In genomic region chr11:108937756-108938155, GRCh38 we compare ENCODE assay signal across 27 cellular contexts.
"Had no signal": no experiment of that assay in that cellular context is flagged by ENCODE, and none has a peak within 500 bp of the region (broad histone marks: within the 10 kb centered on the region; RNA-seq: fewer than 3 reads in every experiment).

No MANE protein-coding gene starts in this region.

- H3K79me2 ChIP-seq: parathyroid adenoma had no signal

- DNase-seq: natural killer cell; occipital lobe; ovary; posterior cingulate gyrus; psoas muscle; right cardiac atrium; spleen; stimulated activated CD4-positive, alpha-beta T cell treated with anti-CD3 and anti-CD28 coated beads, Interleukin-12 subunit alpha, Interleukin-12 subunit beta, amount 100 ng/mL, for 4 hours; stimulated activated CD4-positive, alpha-beta T cell treated with anti-CD3 and anti-CD28 coated beads, Interleukin-1b, Interleukin-23, amount 100 ng/mL, for 48 hours; stimulated activated CD4-positive, alpha-beta T cell treated with anti-CD3 and anti-CD28 coated beads, Interleukin-4, amount 100 ng/mL, for 1 hour; stimulated activated CD4-positive, alpha-beta T cell treated with anti-CD3 and anti-CD28 coated beads, Interleukin-4, amount 100 ng/mL, for 4 hours; stimulated activated CD8-positive, alpha-beta memory T cell treated with anti-CD3 and anti-CD28 coated beads, Interleukin-4, amount 100 ng/mL, for 48 hours; stimulated activated naive CD4-positive, alpha-beta T cell; stimulated activated naive CD8-positive, alpha-beta T cell treated with anti-CD3 and anti-CD28 coated beads, Interleukin-15, amount 100 ng/mL, for 72 hours; stimulated activated naive CD8-positive, alpha-beta T cell treated with anti-CD3 and anti-CD28 coated beads, Interleukin-15, Interleukin-2, amounts not matched to agents 100 U/mL and 50 U/mL, for 24 hours; testis; tibial artery; transverse colon; upper lobe of right lung; uterus had no signal

- H3K4me3 ChIP-seq: neural progenitor cell, ovary, psoas muscle, skin epidermis, smooth muscle cell, spleen, suprapubic skin, testis, tibial artery, transverse colon, upper lobe of right lung, uterus had no signal

- H3K4me2 ChIP-seq: neural progenitor cell, smooth muscle cell had no signal

- H3K9ac ChIP-seq: neural progenitor cell, parathyroid adenoma had no signal

- H3K9me3 ChIP-seq: ovary, psoas muscle, spleen, suprapubic skin, testis, tibial artery, transverse colon, upper lobe of right lung, uterus had no signal

- H2AFZ ChIP-seq: neural progenitor cell, parathyroid adenoma had no signal

- H3K27ac ChIP-seq: neural progenitor cell, ovary, parathyroid adenoma, psoas muscle, skin epidermis, spleen, suprapubic skin, testis, tibial artery, transverse colon, upper lobe of right lung, uterus had no signal

- H3K27me3 ChIP-seq: neural progenitor cell, ovary, spleen, suprapubic skin, testis, tibial artery, transverse colon, upper lobe of right lung, uterus had no signal

- ATAC-seq: natural killer cell; psoas muscle; right cardiac atrium; sciatic nerve; stimulated activated memory B cell treated with anti-CD40 and anti-IgM and Interleukin-4, amounts not matched to agents 10 μg/mL and 1 μg/mL and 100 μg/mL, for 72 hours; stimulated activated naive CD8-positive, alpha-beta T cell treated with anti-CD3 and anti-CD28 coated beads, Interleukin-15, amount 100 ng/mL, for 72 hours; stimulated activated naive CD8-positive, alpha-beta T cell treated with anti-CD3 and anti-CD28 coated beads, Interleukin-15, Interleukin-2, amounts not matched to agents 100 U/mL and 50 U/mL, for 24 hours; upper lobe of right lung had no signal

- H3K36me3 ChIP-seq: neural progenitor cell, ovary, uterus had no signal

- H3K4me1 ChIP-seq: neural progenitor cell, parathyroid adenoma, psoas muscle, spleen, suprapubic skin, testis, tibial artery, transverse colon, upper lobe of right lung, uterus had no signal
